In the genomic region with DNA sequence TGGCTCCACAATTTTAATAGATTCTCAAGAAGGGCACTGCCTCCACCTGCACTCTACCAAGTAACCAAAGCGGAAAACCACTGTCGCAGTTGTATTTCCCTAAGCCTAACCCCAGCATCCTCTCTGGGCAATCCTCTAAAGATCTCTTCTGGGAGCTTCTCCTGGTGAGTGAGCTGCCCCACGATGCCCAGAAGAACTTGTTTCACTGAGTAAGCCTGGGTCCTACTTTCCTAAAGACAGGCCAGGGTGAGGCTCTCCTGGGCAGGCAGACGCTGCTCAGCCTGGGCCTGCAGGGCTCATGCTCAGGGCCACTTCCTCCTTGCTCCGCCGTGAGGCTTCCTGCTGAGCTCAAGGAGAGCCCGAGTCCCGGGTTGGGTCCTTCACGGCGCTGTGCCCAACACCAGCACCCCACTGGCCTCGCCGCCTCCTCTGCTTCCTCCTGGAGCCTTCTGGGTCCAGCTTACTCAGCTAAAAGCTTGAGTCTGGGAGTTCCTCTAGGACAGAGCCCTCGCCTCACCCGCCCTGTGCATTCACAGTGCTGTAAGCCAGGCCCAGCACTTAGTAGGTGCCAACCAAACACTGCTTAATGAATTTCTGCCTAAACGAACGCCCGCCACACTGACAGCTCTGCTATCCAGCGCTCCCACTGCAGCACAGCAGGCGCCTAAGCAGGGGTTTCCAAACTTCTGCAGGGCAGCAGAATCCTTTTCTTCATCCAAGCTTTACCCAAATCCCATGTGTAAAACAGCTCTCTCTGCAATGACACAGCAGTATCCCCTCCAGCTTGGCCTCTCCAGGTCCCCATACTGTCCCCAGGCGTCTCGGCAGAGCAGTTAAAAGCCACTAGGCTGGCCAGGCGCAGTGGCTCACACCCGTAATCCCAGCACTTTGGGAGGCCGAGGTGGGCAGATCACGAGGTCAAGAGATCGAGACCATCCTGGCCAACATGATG, we compare ENCODE assay signal across 8 cellular contexts. TPM values are rescaled to one million over a fixed set of nuclear protein-coding genes. Genes with fewer than 3 reads are reported as not detected.
DNase-seq lines count a peak whose midpoint lies in the region; ATAC-seq and TF ChIP-seq lines count a peak whose summit lies in the region.

No MANE protein-coding gene starts in this region.

- H3K36me3 Mint-ChIP-seq in CD8-positive, alpha-beta T cell, result peaks cover 45% of the 10 kb centered on the region

- H3K4me2 ChIP-seq in Karpas-422 (ENCODE audit: low read depth, low read length, poor library complexity, severe bottlenecking) (peak overlapping the region; percentile 75), MM.1S (ENCODE audit: low read depth, low read length) (no peak overlapping the region)

- peaks cover 73% of the 10 kb centered on the region for H3K4me1 Mint-ChIP-seq in CD8-positive, alpha-beta T cell (ENCODE audit: low read depth)

- peak; percentile 14 to 70 (median 50) for DNase-seq in CD8-positive, alpha-beta T cell
- DNase-seq in Karpas-422 (peak; percentile 88), iPS-NIHi7 (ENCODE audit: extremely low spot score) (peak; percentile 35), MM.1S (no peak), GM03348 (ENCODE audit: low spot score) (no peak)
- DNase-seq in activated T-cell treated with anti-CD3 and anti-CD28 coated beads, Interleukin-2, amount 50 U/mL, for 48 hours, result peak; percentile 65 to 70
- DNase-seq in stimulated activated naive CD4-positive, alpha-beta T cell treated with Interleukin-2 at 50 U/mL for 16 hours (lab: John Stamatoyannopoulos, UW), result peak; percentile 21

- H3K9ac ChIP-seq in Karpas-422 (ENCODE audit: low read length), result peak overlapping the region; percentile 78
- H3K9ac ChIP-seq in MM.1S (ENCODE audit: low read length), result no peak overlapping the region

- no peaks in the 10 kb centered on the region for H3K36me3 ChIP-seq in CD8-positive, alpha-beta T cell (ENCODE audit: insufficient read depth, low read length)
- peaks cover 30% of the 10 kb centered on the region; the same call in 1 of the 2 replicates for H3K36me3 ChIP-seq in Karpas-422 (ENCODE audit: insufficient read depth, low read length)
- H3K36me3 ChIP-seq in MM.1S (replicated peaks; ENCODE audit: insufficient read depth, low read length), result no peaks in the 10 kb centered on the region

- H3F3A ChIP-seq in MM.1S (ENCODE audit: insufficient read depth, low read length), result no peaks in the 10 kb centered on the region

- H3K9me3 Mint-ChIP-seq in CD8-positive, alpha-beta T cell, result no peaks in the 10 kb centered on the region

- peaks cover 41% of the 10 kb centered on the region for H3K4me1 ChIP-seq in CD8-positive, alpha-beta T cell (ENCODE audit: insufficient read depth, low read length)
- peaks cover 42% of the 10 kb centered on the region for H3K4me1 ChIP-seq in Karpas-422 (ENCODE audit: low read length)
- H3K4me1 ChIP-seq in MM.1S (ENCODE audit: low read length), result peaks cover 8% of the 10 kb centered on the region; the same call in 1 of the 2 replicates

- H3K9me3 ChIP-seq in CD8-positive, alpha-beta T cell (ENCODE audit: low read length), result no peaks in the 10 kb centered on the region
- H3K9me3 ChIP-seq in Karpas-422 (ENCODE audit: low read length), result no peaks in the 10 kb centered on the region
- no peaks in the 10 kb centered on the region for H3K9me3 ChIP-seq in MM.1S (replicated peaks; ENCODE audit: insufficient read depth, low read length)

- no peaks in the 10 kb centered on the region for H3K27me3 Mint-ChIP-seq in CD8-positive, alpha-beta T cell (ENCODE audit: low read depth)

- POLR2A ChIA-PET in CD8-positive, alpha-beta T cell (lab: Charles Lee), result interaction anchor here (0.8 to 1.6 kb wide), 5 partner anchors 13 to 122 kb away, joined by 3 to 9 read pairs (median 3); a partner anchor contains a TSS

- peak overlapping the region; percentile 17 for H3K4me3 ChIP-seq in CD8-positive, alpha-beta T cell (ENCODE audit: low read depth, low read length)
- H3K4me3 ChIP-seq in Karpas-422 (ENCODE audit: low read length), result peak overlapping the region; percentile 58; the same call in 1 of the 2 replicates
- H3K4me3 ChIP-seq in MM.1S (ENCODE audit: low read length), result no peak overlapping the region

- H3K79me2 ChIP-seq in Karpas-422 (ENCODE audit: low read length), result peaks cover 97% of the 10 kb centered on the region
- H3K79me2 ChIP-seq in MM.1S (ENCODE audit: low read length), result peaks cover 94% of the 10 kb centered on the region

- peak overlapping the region; percentile 21 for H3K27ac ChIP-seq in CD8-positive, alpha-beta T cell (ENCODE audit: low read depth, low read length)
- peak overlapping the region; percentile 91 for H3K27ac ChIP-seq in Karpas-422 (ENCODE audit: low read length)
- no peak overlapping the region for H3K27ac ChIP-seq in MM.1S (ENCODE audit: low read length)

- H3K4me3 Mint-ChIP-seq in CD8-positive, alpha-beta T cell, result peak overlapping the region; percentile 72

- peak overlapping the region; percentile 86 for H3K27ac Mint-ChIP-seq in CD8-positive, alpha-beta T cell

- H2AFZ ChIP-seq in Karpas-422 (ENCODE audit: low read length) (no peak overlapping the region), MM.1S (ENCODE audit: low read length) (no peak overlapping the region)

- peak; percentile 79 for ATAC-seq in CD8-positive, alpha-beta T cell
- peak; percentile 61 for ATAC-seq in GM21515 (IDR thresholded peaks at IDR 0.05; ENCODE audit: unreplicated experiment)

- H3K27me3 ChIP-seq in CD8-positive, alpha-beta T cell (ENCODE audit: insufficient read depth, low read length), result no peaks in the 10 kb centered on the region
- H3K27me3 ChIP-seq in Karpas-422 (ENCODE audit: low read length) (no peaks in the 10 kb centered on the region), MM.1S (replicated peaks; ENCODE audit: insufficient read depth, low read length) (no peaks in the 10 kb centered on the region)

- CTCF ChIA-PET in CD8-positive, alpha-beta T cell (lab: Charles Lee), result interaction anchor here (0.7 to 3.1 kb wide), 3 partner anchors 19 to 63 kb away, joined by 3 to 10 read pairs (median 9); no protein-coding TSS in a partner anchor

- H3K9me2 ChIP-seq in Karpas-422 (replicated peaks; ENCODE audit: insufficient read depth, low read length), result no peaks in the 10 kb centered on the region
- no peaks in the 10 kb centered on the region for H3K9me2 ChIP-seq in MM.1S (replicated peaks; ENCODE audit: insufficient read depth, low read length)

- intact Hi-C loops in CD8-positive, alpha-beta T cell (cut with DNase I, micrococcal nuclease), result loop anchor here in 1 of 2 experiments (10.0 kb wide), 1 partner anchor 144 kb away; no protein-coding TSS in a partner anchor

- H4K20me1 ChIP-seq in Karpas-422 (ENCODE audit: insufficient read depth, low read depth, low read length) (peaks cover 34% of the 10 kb centered on the region; the same call in 1 of the 2 replicates), MM.1S (ENCODE audit: insufficient read depth, low read length) (no peaks in the 10 kb centered on the region)

- no peak for TF ChIP-seq CTCF in CD8-positive, alpha-beta T cell (IDR thresholded peaks at IDR 0.05)
- no peak for TF ChIP-seq CTCF in MM.1S (IDR thresholded peaks at IDR 0.05; ENCODE audit: low read length)

RNA-seq across cellular contexts. Expression of a gene that starts 5.7 kb away (rescaled TPM):
- total RNA-seq in CD8-positive, alpha-beta T cell, result 10 to 100 TPM; 61.6 to 63.7 TPM
- 18.9 and 29.4 TPM in 2 replicates for total RNA-seq in Karpas-422 (2014; rRNA removed; shearing (Covaris generic); ENCODE audit: low replicate concordance)

Comparison
In these comparisons a context has a peak if more than half of its experiments do, and no peak if none do; other contexts are left out.
1. DNase-seq: peak in CD8-positive, alpha-beta T cell (7 of 7), Karpas-422 (single experiment), activated T-cell treated with anti-CD3 and anti-CD28 coated beads, Interleukin-2, amount 50 U/mL, for 48 hours (2 of 2), iPS-NIHi7 (single experiment) and stimulated activated naive CD4-positive, alpha-beta T cell treated with Interleukin-2 at 50 U/mL for 16 hours (single experiment); none in MM.1S (single experiment) and GM03348 (single experiment).